In genomic region chr14:32711103-32711680, GRCh38 we compare ENCODE assay signal across 8 cellular contexts.
DNase-seq lines count a peak whose midpoint lies in the region; ATAC-seq and TF ChIP-seq lines count a peak whose summit lies in the region.

No MANE protein-coding gene starts in this region.

- H3K27ac Mint-ChIP-seq in activated naive CD8-positive, alpha-beta T cell treated with anti-CD3 and anti-CD28 coated beads, Interleukin-2, amount 50 U/mL, for 24 hours, result no peak overlapping the region

- ATAC-seq in GM21528 (IDR thresholded peaks at IDR 0.05; ENCODE audit: low FRiP score, unreplicated experiment) (peak; percentile 80), GM18520 (IDR thresholded peaks at IDR 0.05; ENCODE audit: unreplicated experiment) (no peak)
- ATAC-seq in activated naive CD8-positive, alpha-beta T cell treated with anti-CD3 and anti-CD28 coated beads, Interleukin-2, amount 50 U/mL, for 24 hours, result no peak

- H3K36me3 Mint-ChIP-seq in activated naive CD8-positive, alpha-beta T cell treated with anti-CD3 and anti-CD28 coated beads, Interleukin-2, amount 50 U/mL, for 24 hours (ENCODE audit: low read depth), result no peaks in the 10 kb centered on the region

- H3K4me1 Mint-ChIP-seq in activated naive CD8-positive, alpha-beta T cell treated with anti-CD3 and anti-CD28 coated beads, Interleukin-2, amount 50 U/mL, for 24 hours, result no peaks in the 10 kb centered on the region

- peak; percentile 58 for DNase-seq in D341Med (ENCODE audit: low spot score)
- peak; percentile 56 to 88 (median 60) for DNase-seq in NCI-H1417 (lab: John Stamatoyannopoulos, UW)
- peak; percentile 43 for DNase-seq in glomerular visceral epithelial cell (ENCODE audit: extremely low spot score)
- DNase-seq in smooth muscle cell of the brain vasculature (ENCODE audit: low read depth, low spot score), result peak; percentile 45
- DNase-seq in activated naive CD8-positive, alpha-beta T cell treated with anti-CD3 and anti-CD28 coated beads, Interleukin-2, amount 50 U/mL, for 24 hours, result no peak

- H3K27me3 Mint-ChIP-seq in activated naive CD8-positive, alpha-beta T cell treated with anti-CD3 and anti-CD28 coated beads, Interleukin-2, amount 50 U/mL, for 24 hours, result peaks cover 2% of the 10 kb centered on the region

- no peak overlapping the region for H3K4me3 Mint-ChIP-seq in activated naive CD8-positive, alpha-beta T cell treated with anti-CD3 and anti-CD28 coated beads, Interleukin-2, amount 50 U/mL, for 24 hours

- H3K27ac ChIP-seq in VCaP, result no peak overlapping the region

- peak; percentile 82 for TF ChIP-seq CTCF in VCaP (conservative IDR thresholded peaks at IDR 0.05)

- no peaks in the 10 kb centered on the region for H3K9me3 Mint-ChIP-seq in activated naive CD8-positive, alpha-beta T cell treated with anti-CD3 and anti-CD28 coated beads, Interleukin-2, amount 50 U/mL, for 24 hours
